ENCODE assay signal across 1 cellular context in the genomic region with DNA sequence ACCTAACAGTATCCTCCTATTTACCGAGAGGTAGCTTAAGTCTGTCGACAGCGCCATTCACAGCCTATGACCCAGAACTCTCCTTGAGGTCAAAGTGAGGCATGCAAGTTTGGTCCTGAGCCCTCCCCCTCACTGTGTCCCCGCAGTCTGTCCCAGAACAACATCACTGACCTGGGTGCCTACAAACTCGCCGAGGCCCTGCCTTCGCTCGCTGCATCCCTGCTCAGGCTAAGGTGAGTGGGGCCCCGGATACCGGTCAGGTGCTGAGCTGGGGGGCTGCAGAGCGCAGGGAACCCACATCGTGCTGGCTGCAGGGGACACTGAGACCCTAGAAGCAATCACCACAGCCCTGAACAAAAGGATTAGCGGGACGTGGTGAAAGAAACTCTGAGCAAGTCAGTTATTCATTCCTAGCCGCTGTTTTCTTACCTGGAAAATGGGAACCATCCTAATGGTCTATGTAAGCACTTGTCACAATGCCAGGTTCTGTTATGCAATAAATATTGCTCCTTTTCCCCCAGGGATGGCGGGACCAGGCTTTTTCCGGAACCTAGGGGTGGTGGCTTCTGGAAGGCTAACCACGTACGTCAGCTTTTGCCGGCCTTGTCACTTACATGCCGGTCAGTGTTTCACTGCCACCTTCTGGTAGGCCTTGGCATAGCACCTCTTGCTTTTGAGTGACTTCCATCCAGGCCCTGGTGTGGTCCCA.
A peak's percentile ranks its signal among the peaks of the same experiment; 100 is the strongest.
TF ChIP-seq lines count a peak whose summit lies in the region.

No MANE protein-coding gene starts in this region.

TF ChIP-seq in HepG2, 621 proteins besides CTCF, POLR2A, EP300 and RAD21 (continued from another document and continues in another):
- TF ChIP-seq, protein P1, sequence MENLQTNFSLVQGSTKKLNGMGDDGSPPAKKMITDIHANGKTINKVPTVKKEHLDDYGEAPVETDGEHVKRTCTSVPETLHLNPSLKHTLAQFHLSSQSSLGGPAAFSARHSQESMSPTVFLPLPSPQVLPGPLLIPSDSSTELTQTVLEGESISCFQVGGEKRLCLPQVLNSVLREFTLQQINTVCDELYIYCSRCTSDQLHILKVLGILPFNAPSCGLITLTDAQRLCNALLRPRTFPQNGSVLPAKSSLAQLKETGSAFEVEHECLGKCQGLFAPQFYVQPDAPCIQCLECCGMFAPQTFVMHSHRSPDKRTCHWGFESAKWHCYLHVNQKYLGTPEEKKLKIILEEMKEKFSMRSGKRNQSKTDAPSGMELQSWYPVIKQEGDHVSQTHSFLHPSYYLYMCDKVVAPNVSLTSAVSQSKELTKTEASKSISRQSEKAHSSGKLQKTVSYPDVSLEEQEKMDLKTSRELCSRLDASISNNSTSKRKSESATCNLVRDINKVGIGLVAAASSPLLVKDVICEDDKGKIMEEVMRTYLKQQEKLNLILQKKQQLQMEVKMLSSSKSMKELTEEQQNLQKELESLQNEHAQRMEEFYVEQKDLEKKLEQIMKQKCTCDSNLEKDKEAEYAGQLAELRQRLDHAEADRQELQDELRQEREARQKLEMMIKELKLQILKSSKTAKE (CRISPR knock-in tag; IDR thresholded peaks at IDR 0.05; ENCODE audit: borderline replicate concordance) = no peak
- no peak for TF ChIP-seq ZNF569 (CRISPR knock-in tag; IDR thresholded peaks at IDR 0.05; ENCODE audit: borderline replicate concordance)
- peak; percentile 52; the same call in 1 of the 2 replicates for TF ChIP-seq KDM5B (CRISPR knock-in tag; IDR thresholded peaks at IDR 0.05; ENCODE audit: borderline replicate concordance)
- no peak for TF ChIP-seq GATA4 (IDR thresholded peaks at IDR 0.05; ENCODE audit: borderline replicate concordance, low read depth)
- TF ChIP-seq, protein P2, sequence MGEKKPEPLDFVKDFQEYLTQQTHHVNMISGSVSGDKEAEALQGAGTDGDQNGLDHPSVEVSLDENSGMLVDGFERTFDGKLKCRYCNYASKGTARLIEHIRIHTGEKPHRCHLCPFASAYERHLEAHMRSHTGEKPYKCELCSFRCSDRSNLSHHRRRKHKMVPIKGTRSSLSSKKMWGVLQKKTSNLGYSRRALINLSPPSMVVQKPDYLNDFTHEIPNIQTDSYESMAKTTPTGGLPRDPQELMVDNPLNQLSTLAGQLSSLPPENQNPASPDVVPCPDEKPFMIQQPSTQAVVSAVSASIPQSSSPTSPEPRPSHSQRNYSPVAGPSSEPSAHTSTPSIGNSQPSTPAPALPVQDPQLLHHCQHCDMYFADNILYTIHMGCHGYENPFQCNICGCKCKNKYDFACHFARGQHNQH (CRISPR knock-in tag; IDR thresholded peaks at IDR 0.05) = 0 out of 2 replicates have a peak, but pooled peaks have one; percentile 19
- TF ChIP-seq ZNF230 (CRISPR knock-in tag; IDR thresholded peaks at IDR 0.05) = no peak
- TF ChIP-seq MYC (CRISPR knock-in tag; IDR thresholded peaks at IDR 0.05; ENCODE audit: borderline replicate concordance) = no peak; the same call in 1 of the 2 replicates
- TF ChIP-seq NFYB (CRISPR knock-in tag; IDR thresholded peaks at IDR 0.05) = no peak
- TF ChIP-seq, protein P3, sequence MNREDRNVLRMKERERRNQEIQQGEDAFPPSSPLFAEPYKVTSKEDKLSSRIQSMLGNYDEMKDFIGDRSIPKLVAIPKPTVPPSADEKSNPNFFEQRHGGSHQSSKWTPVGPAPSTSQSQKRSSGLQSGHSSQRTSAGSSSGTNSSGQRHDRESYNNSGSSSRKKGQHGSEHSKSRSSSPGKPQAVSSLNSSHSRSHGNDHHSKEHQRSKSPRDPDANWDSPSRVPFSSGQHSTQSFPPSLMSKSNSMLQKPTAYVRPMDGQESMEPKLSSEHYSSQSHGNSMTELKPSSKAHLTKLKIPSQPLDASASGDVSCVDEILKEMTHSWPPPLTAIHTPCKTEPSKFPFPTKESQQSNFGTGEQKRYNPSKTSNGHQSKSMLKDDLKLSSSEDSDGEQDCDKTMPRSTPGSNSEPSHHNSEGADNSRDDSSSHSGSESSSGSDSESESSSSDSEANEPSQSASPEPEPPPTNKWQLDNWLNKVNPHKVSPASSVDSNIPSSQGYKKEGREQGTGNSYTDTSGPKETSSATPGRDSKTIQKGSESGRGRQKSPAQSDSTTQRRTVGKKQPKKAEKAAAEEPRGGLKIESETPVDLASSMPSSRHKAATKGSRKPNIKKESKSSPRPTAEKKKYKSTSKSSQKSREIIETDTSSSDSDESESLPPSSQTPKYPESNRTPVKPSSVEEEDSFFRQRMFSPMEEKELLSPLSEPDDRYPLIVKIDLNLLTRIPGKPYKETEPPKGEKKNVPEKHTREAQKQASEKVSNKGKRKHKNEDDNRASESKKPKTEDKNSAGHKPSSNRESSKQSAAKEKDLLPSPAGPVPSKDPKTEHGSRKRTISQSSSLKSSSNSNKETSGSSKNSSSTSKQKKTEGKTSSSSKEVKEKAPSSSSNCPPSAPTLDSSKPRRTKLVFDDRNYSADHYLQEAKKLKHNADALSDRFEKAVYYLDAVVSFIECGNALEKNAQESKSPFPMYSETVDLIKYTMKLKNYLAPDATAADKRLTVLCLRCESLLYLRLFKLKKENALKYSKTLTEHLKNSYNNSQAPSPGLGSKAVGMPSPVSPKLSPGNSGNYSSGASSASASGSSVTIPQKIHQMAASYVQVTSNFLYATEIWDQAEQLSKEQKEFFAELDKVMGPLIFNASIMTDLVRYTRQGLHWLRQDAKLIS (CRISPR knock-in tag; IDR thresholded peaks at IDR 0.05) = 0 out of 2 replicates have a peak, but pooled peaks have one; percentile 70
- TF ChIP-seq ZNF558 (CRISPR knock-in tag; IDR thresholded peaks at IDR 0.05; ENCODE audit: borderline replicate concordance) = no peak
- TF ChIP-seq, protein P4, sequence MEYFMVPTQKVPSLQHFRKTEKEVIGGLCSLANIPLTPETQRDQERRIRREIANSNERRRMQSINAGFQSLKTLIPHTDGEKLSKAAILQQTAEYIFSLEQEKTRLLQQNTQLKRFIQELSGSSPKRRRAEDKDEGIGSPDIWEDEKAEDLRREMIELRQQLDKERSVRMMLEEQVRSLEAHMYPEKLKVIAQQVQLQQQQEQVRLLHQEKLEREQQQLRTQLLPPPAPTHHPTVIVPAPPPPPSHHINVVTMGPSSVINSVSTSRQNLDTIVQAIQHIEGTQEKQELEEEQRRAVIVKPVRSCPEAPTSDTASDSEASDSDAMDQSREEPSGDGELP (IDR thresholded peaks at IDR 0.05; ENCODE audit: borderline replicate concordance, low read depth) = no peak; the same call in 1 of the 2 replicates
- TF ChIP-seq TP53 (CRISPR knock-in tag; conservative IDR thresholded peaks at IDR 0.05) = no peak
- no peak for TF ChIP-seq MATR3 (CRISPR knock-in tag; IDR thresholded peaks at IDR 0.05)
- 0 out of 2 replicates have a peak, but pooled peaks have one; percentile 55 for TF ChIP-seq FOXM1 (CRISPR knock-in tag; IDR thresholded peaks at IDR 0.05)
- TF ChIP-seq BHLHE40 (IDR thresholded peaks at IDR 0.05; ENCODE audit: low read length) = no peak
- no peak for TF ChIP-seq AGO2 (optimal IDR thresholded peaks at IDR 0.05; ENCODE audit: low read depth, low read length)
- peak; percentile 66 for TF ChIP-seq ZFY (CRISPR knock-in tag; IDR thresholded peaks at IDR 0.05)
- TF ChIP-seq, protein P5, sequence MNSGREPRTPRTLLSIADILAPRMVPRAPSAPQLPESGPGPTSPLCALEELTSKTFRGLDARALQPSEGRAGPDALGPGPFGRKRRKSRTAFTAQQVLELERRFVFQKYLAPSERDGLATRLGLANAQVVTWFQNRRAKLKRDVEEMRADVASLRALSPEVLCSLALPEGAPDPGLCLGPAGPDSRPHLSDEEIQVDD (CRISPR knock-in tag; IDR thresholded peaks at IDR 0.05; ENCODE audit: borderline replicate concordance) = no peak
- TF ChIP-seq REPIN1 (CRISPR knock-in tag; IDR thresholded peaks at IDR 0.05; ENCODE audit: borderline replicate concordance, low read depth) = peak; percentile 79; the same call in 1 of the 2 replicates
- TF ChIP-seq RFXAP (CRISPR knock-in tag; IDR thresholded peaks at IDR 0.05; ENCODE audit: borderline replicate concordance) = peak; percentile 62; the same call in 1 of the 2 replicates
- TF ChIP-seq ZNF3 (CRISPR knock-in tag; IDR thresholded peaks at IDR 0.05) = no peak
- TF ChIP-seq ZNF720 (CRISPR knock-in tag; IDR thresholded peaks at IDR 0.05) = no peak
- TF ChIP-seq, protein P6, sequence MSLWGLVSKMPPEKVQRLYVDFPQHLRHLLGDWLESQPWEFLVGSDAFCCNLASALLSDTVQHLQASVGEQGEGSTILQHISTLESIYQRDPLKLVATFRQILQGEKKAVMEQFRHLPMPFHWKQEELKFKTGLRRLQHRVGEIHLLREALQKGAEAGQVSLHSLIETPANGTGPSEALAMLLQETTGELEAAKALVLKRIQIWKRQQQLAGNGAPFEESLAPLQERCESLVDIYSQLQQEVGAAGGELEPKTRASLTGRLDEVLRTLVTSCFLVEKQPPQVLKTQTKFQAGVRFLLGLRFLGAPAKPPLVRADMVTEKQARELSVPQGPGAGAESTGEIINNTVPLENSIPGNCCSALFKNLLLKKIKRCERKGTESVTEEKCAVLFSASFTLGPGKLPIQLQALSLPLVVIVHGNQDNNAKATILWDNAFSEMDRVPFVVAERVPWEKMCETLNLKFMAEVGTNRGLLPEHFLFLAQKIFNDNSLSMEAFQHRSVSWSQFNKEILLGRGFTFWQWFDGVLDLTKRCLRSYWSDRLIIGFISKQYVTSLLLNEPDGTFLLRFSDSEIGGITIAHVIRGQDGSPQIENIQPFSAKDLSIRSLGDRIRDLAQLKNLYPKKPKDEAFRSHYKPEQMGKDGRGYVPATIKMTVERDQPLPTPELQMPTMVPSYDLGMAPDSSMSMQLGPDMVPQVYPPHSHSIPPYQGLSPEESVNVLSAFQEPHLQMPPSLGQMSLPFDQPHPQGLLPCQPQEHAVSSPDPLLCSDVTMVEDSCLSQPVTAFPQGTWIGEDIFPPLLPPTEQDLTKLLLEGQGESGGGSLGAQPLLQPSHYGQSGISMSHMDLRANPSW (CRISPR knock-in tag; IDR thresholded peaks at IDR 0.05; ENCODE audit: borderline replicate concordance) = no peak
- peak; percentile 70; the same call in 1 of the 2 replicates for TF ChIP-seq ZNF350 (CRISPR knock-in tag; IDR thresholded peaks at IDR 0.05; ENCODE audit: borderline replicate concordance, low read depth)
- TF ChIP-seq SRSF4 (IDR thresholded peaks at IDR 0.05; ENCODE audit: low read depth, low read length, poor library complexity, severe bottlenecking) = no peak
- TF ChIP-seq ZSCAN9 (CRISPR knock-in tag; IDR thresholded peaks at IDR 0.05; ENCODE audit: borderline replicate concordance) = no peak; the same call in 1 of the 2 replicates
- TF ChIP-seq SAFB2 (CRISPR knock-in tag; IDR thresholded peaks at IDR 0.05; ENCODE audit: borderline replicate concordance, low read depth) = no peak
- TF ChIP-seq FLYWCH1 (CRISPR knock-in tag; IDR thresholded peaks at IDR 0.05) = no peak
- TF ChIP-seq, protein P7, sequence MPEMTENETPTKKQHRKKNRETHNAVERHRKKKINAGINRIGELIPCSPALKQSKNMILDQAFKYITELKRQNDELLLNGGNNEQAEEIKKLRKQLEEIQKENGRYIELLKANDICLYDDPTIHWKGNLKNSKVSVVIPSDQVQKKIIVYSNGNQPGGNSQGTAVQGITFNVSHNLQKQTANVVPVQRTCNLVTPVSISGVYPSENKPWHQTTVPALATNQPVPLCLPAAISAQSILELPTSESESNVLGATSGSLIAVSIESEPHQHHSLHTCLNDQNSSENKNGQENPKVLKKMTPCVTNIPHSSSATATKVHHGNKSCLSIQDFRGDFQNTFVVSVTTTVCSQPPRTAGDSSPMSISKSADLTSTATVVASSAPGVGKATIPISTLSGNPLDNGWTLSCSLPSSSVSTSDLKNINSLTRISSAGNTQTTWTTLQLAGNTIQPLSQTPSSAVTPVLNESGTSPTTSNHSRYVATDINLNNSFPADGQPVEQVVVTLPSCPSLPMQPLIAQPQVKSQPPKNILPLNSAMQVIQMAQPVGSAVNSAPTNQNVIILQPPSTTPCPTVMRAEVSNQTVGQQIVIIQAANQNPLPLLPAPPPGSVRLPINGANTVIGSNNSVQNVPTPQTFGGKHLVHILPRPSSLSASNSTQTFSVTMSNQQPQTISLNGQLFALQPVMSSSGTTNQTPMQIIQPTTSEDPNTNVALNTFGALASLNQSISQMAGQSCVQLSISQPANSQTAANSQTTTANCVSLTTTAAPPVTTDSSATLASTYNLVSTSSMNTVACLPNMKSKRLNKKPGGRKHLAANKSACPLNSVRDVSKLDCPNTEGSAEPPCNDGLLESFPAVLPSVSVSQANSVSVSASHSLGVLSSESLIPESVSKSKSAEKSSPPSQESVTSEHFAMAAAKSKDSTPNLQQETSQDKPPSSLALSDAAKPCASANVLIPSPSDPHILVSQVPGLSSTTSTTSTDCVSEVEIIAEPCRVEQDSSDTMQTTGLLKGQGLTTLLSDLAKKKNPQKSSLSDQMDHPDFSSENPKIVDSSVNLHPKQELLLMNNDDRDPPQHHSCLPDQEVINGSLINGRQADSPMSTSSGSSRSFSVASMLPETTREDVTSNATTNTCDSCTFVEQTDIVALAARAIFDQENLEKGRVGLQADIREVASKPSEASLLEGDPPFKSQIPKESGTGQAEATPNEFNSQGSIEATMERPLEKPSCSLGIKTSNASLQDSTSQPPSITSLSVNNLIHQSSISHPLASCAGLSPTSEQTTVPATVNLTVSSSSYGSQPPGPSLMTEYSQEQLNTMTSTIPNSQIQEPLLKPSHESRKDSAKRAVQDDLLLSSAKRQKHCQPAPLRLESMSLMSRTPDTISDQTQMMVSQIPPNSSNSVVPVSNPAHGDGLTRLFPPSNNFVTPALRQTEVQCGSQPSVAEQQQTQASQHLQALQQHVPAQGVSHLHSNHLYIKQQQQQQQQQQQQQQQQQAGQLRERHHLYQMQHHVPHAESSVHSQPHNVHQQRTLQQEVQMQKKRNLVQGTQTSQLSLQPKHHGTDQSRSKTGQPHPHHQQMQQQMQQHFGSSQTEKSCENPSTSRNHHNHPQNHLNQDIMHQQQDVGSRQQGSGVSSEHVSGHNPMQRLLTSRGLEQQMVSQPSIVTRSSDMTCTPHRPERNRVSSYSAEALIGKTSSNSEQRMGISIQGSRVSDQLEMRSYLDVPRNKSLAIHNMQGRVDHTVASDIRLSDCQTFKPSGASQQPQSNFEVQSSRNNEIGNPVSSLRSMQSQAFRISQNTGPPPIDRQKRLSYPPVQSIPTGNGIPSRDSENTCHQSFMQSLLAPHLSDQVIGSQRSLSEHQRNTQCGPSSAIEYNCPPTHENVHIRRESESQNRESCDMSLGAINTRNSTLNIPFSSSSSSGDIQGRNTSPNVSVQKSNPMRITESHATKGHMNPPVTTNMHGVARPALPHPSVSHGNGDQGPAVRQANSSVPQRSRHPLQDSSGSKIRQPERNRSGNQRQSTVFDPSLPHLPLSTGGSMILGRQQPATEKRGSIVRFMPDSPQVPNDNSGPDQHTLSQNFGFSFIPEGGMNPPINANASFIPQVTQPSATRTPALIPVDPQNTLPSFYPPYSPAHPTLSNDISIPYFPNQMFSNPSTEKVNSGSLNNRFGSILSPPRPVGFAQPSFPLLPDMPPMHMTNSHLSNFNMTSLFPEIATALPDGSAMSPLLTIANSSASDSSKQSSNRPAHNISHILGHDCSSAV (CRISPR knock-in tag; IDR thresholded peaks at IDR 0.05; ENCODE audit: borderline replicate concordance) = no peak
- TF ChIP-seq ZNF205 (CRISPR knock-in tag; IDR thresholded peaks at IDR 0.05) = 0 out of 2 replicates have a peak, but pooled peaks have one; percentile 31
- peak; percentile 47; the same call in 1 of the 2 replicates for TF ChIP-seq BRD4 (CRISPR knock-in tag; IDR thresholded peaks at IDR 0.05)
- no peak; the same call in 1 of the 2 replicates for TF ChIP-seq ZFP41 (CRISPR knock-in tag; IDR thresholded peaks at IDR 0.05; ENCODE audit: borderline replicate concordance)
- TF ChIP-seq TOPORS (CRISPR knock-in tag; IDR thresholded peaks at IDR 0.05) = no peak
- TF ChIP-seq, protein P8, sequence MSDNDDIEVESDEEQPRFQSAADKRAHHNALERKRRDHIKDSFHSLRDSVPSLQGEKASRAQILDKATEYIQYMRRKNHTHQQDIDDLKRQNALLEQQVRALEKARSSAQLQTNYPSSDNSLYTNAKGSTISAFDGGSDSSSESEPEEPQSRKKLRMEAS (IDR thresholded peaks at IDR 0.05) = no peak
- no peak for TF ChIP-seq ZNF660 (CRISPR knock-in tag; IDR thresholded peaks at IDR 0.05; ENCODE audit: borderline replicate concordance, low read depth)
- peak; percentile 39; the same call in 1 of the 2 replicates for TF ChIP-seq ZNF547 (CRISPR knock-in tag; IDR thresholded peaks at IDR 0.05)
- TF ChIP-seq SALL2 (CRISPR knock-in tag; IDR thresholded peaks at IDR 0.05) = peak; percentile 79; the same call in 1 of the 2 replicates
